32 cellular contexts compared by ENCODE assay signal in the genomic region with DNA sequence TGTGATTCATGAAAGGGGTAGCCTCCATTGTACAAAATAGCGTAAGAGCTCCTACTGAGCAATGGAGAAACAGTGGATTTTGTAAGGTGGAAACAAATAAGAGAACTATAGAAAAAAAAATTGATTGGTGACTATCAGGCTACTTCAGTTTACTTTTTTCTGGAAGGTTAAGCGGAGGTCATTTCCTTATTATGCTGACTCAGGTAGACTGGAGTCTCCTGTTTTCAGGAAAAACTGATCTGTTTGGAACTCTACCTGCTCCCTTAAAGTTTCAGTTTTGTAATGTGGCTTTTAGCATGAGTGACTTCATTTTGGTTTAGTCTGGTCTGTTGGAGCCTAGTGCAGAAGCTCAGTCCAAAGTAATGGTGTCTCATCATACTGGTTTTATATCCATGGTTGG.
"Had no signal": no experiment of that assay in that cellular context is flagged by ENCODE, and none has a peak within 500 bp of the region (broad histone marks: within the 10 kb centered on the region; RNA-seq: fewer than 3 reads in every experiment).

No MANE protein-coding gene starts in this region.

- H3K27ac Mint-ChIP-seq: activated naive CD4-positive, alpha-beta T cell treated with anti-CD3 and anti-CD28 coated beads for 36 hours; activated naive CD8-positive, alpha-beta T cell treated with anti-CD3 and anti-CD28 coated beads for 36 hours; nephron; stimulated activated memory B cell treated with anti-CD40 and anti-IgM and Interleukin-4, amounts not matched to agents 10 μg/mL and 1 μg/mL and 100 μg/mL, for 72 hours; stimulated activated naive CD8-positive, alpha-beta T cell treated with anti-CD3 and anti-CD28 coated beads, Interleukin-15, amount 100 ng/mL, for 72 hours; T-helper 2 cell treated with Interferon-gamma antibody and Interleukin-4, amounts not matched to agents 5 μg/mL and 100 μg/mL, for 36 hours had no signal

- H3K27me3 ChIP-seq: adrenal gland, body of pancreas, cardiac muscle cell, colonic mucosa, dorsolateral prefrontal cortex, ovary, sigmoid colon, thyroid gland, upper lobe of right lung had no signal

- FAIRE-seq: frontal cortex, keratinocyte, small intestine had no signal

- DNase-seq: activated CD4-positive, alpha-beta T cell treated with anti-CD3 and anti-CD28 coated beads for 4 hours; activated CD4-positive, alpha-beta T cell treated with anti-CD3 and anti-CD28 coated beads, Interleukin-2, amount 50 U/mL, for 4 hours; activated effector memory CD4-positive, alpha-beta T cell treated with Interleukin-2 at 50 U/mL for 16 hours; activated naive CD4-positive, alpha-beta T cell treated with anti-CD3 and anti-CD28 coated beads for 36 hours; activated naive CD8-positive, alpha-beta T cell treated with anti-CD3 and anti-CD28 coated beads for 36 hours; activated T-cell treated with anti-CD3 and anti-CD28 coated beads for 4 hours; adrenal gland; aorta; body of pancreas; cerebellar nuclear complex; colonic mucosa; dorsolateral prefrontal cortex; effector memory CD4-positive, alpha-beta T cell; left cardiac atrium; left ventricle myocardium superior; ovary; retina; sigmoid colon; small intestine; stimulated activated CD4-positive, alpha-beta T cell treated with anti-CD3 and anti-CD28 coated beads, Interleukin-4, amount 100 ng/mL, for 4 hours; stimulated activated CD8-positive, alpha-beta memory T cell treated with anti-CD3 and anti-CD28 coated beads, Interleukin-4, amount 100 ng/mL, for 48 hours; stimulated activated naive CD8-positive, alpha-beta T cell treated with anti-CD3 and anti-CD28 coated beads, Interleukin-15, amount 100 ng/mL, for 72 hours; T-helper 1 cell; thyroid gland; upper lobe of right lung had no signal

- H3K9me3 ChIP-seq: adrenal gland, body of pancreas, colonic mucosa, prostate gland, sigmoid colon, thyroid gland, upper lobe of right lung had no signal

- H3K36me3 ChIP-seq: adrenal gland, colonic mucosa, ovary, prostate gland, thyroid gland, upper lobe of right lung had no signal

- H3K4me3 ChIP-seq: adrenal gland, body of pancreas, cardiac muscle cell, colonic mucosa, dorsolateral prefrontal cortex, ovary, prostate gland, sigmoid colon, thyroid gland, upper lobe of right lung had no signal

- H3K27me3 Mint-ChIP-seq: activated naive CD8-positive, alpha-beta T cell treated with anti-CD3 and anti-CD28 coated beads for 36 hours; stimulated activated memory B cell treated with anti-CD40 and anti-IgM and Interleukin-4, amounts not matched to agents 10 μg/mL and 1 μg/mL and 100 μg/mL, for 72 hours; stimulated activated naive CD8-positive, alpha-beta T cell treated with anti-CD3 and anti-CD28 coated beads, Interleukin-15, amount 100 ng/mL, for 72 hours had no signal

- H3K27ac ChIP-seq: adrenal gland, body of pancreas, cardiac muscle cell, colonic mucosa, dorsolateral prefrontal cortex, ovary, prostate gland, sigmoid colon, thyroid gland, upper lobe of right lung had no signal

- H3K4me3 Mint-ChIP-seq: activated naive CD4-positive, alpha-beta T cell treated with anti-CD3 and anti-CD28 coated beads for 36 hours; activated naive CD8-positive, alpha-beta T cell treated with anti-CD3 and anti-CD28 coated beads for 36 hours; stimulated activated memory B cell treated with anti-CD40 and anti-IgM and Interleukin-4, amounts not matched to agents 10 μg/mL and 1 μg/mL and 100 μg/mL, for 72 hours; stimulated activated naive CD8-positive, alpha-beta T cell treated with anti-CD3 and anti-CD28 coated beads, Interleukin-15, amount 100 ng/mL, for 72 hours; T-helper 2 cell treated with Interferon-gamma antibody and Interleukin-4, amounts not matched to agents 5 μg/mL and 100 μg/mL, for 36 hours had no signal

- H3K4me1 ChIP-seq: colonic mucosa had no signal

- ATAC-seq: body of pancreas; left cardiac atrium; left ventricle myocardium superior; stimulated activated memory B cell treated with anti-CD40 and anti-IgM and Interleukin-4, amounts not matched to agents 10 μg/mL and 1 μg/mL and 100 μg/mL, for 72 hours; stimulated activated naive CD8-positive, alpha-beta T cell treated with anti-CD3 and anti-CD28 coated beads, Interleukin-15, amount 100 ng/mL, for 72 hours; upper lobe of right lung had no signal
